In the genomic region with DNA sequence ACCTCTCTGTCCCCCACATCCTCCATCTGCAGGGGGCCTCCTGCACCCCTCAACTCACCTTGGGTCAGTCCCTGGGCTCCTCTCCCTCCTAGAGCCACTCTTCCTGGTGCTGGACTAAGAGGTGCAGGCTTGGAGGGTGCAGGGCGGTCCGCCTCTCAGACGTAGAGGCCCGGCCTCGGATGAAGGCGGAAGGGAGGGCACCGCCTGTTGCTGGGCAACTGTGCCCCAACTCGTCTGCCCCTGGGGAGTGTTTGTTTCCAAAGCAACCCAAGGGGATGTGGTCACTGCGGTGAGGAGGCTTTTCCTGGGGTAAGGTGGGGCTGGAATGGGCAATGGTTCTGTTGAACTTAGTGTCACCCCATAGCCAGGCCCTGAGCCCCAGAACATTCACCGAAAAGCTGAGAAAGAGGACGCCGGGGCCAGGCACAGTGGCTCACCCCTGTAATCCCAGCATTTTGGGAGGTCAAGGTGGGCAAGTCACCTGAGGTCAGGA, we compare ENCODE assay signal across 8 cellular contexts. TPM values are rescaled to one million over a fixed set of nuclear protein-coding genes. Genes with fewer than 3 reads are reported as not detected.
DNase-seq lines count a peak whose midpoint lies in the region; ATAC-seq and TF ChIP-seq lines count a peak whose summit lies in the region.

TSS of gene C16orf54 (minus strand) at position 138 of the 493 bp plus-strand sequence. CDS start 1,039 bp downstream, outside the sequence.

- no peaks in the 10 kb centered on the region for H3F3A ChIP-seq in OCI-LY1 (ENCODE audit: insufficient read depth, low read length)

- WGBS in endodermal cell (ENCODE audit: insufficient coverage in 1 of 2, insufficient read length in 1 of 2), 2 experiments = 88 to 90% methylated on average over 7 to 12 of the region's 12 CpGs

- H2AFZ ChIP-seq in OCI-LY1 (ENCODE audit: low read length) = no peak within 1 kb of the TSS

- peaks cover 2% of the 10 kb centered on the region for H3K4me1 Mint-ChIP-seq in endodermal cell

- H3K4me1 ChIP-seq in OCI-LY1 (ENCODE audit: insufficient read depth, low read length, severe bottlenecking) (peaks cover 9% of the 10 kb centered on the region), left lung (peaks cover 0 to 61% of the 10 kb centered on the region in 2 donors), endodermal cell (ENCODE audit: control insufficient read depth, insufficient read depth, low read length) (no peaks in the 10 kb centered on the region)

- peak; percentile 89 for ATAC-seq in left lung

- no peak for TF ChIP-seq CTCF in GM06990 (IDR thresholded peaks at IDR 0.05; ENCODE audit: insufficient read depth, low read length, poor library complexity, severe bottlenecking)
- no peak for TF ChIP-seq CTCF in OCI-LY1 (IDR thresholded peaks at IDR 0.05; ENCODE audit: low read length)
- TF ChIP-seq CTCF in left lung (IDR thresholded peaks at IDR 0.05) = no peak
- TF ChIP-seq CTCF in endodermal cell (conservative IDR thresholded peaks at IDR 0.05) = no peak

- no peak within 1 kb of the TSS for H3K4me3 Mint-ChIP-seq in endodermal cell

- no peaks in the 10 kb centered on the region for H3K9me3 ChIP-seq in OCI-LY1 (ENCODE audit: low read length)
- H3K9me3 ChIP-seq in left lung = no peaks in the 10 kb centered on the region
- H3K9me3 ChIP-seq in endodermal cell (ENCODE audit: control insufficient read depth, low read length) = no peaks in the 10 kb centered on the region

- no peaks in the 10 kb centered on the region for H3K9me2 ChIP-seq in OCI-LY1 (ENCODE audit: low read depth, low read length)

- no peak within 1 kb of the TSS for H3K27ac Mint-ChIP-seq in endodermal cell

- peak within 1 kb of the TSS; percentile 67 for H3K4me3 ChIP-seq in GM06990 (replicated peaks; ENCODE audit: low read depth, low read length)
- peak within 1 kb of the TSS; percentile 36 for H3K4me3 ChIP-seq in OCI-LY1 (ENCODE audit: low read depth, low read length, poor library complexity, severe bottlenecking)
- H3K4me3 ChIP-seq in left lung = peak within 1 kb of the TSS; percentile 17 to 56
- H3K4me3 ChIP-seq in endodermal cell (ENCODE audit: low read length) = no peak within 1 kb of the TSS

- peaks cover 16% of the 10 kb centered on the region for H3K9me3 Mint-ChIP-seq in endodermal cell

- no peaks in the 10 kb centered on the region for H3K79me2 ChIP-seq in OCI-LY1 (ENCODE audit: insufficient read depth, low read length)

- DNase-seq in GM06990 (ENCODE audit: extremely low read depth, insufficient read length) = peak; percentile 85
- DNase-seq in H4 (ENCODE audit: low spot score) = peak; percentile 82
- peak; percentile 89 for DNase-seq in activated T-cell treated with anti-CD3 and anti-CD28 coated beads, Interleukin-2, amount 50 U/mL, for 48 hours
- DNase-seq in left lung = peak; percentile 89 to 96
- peak; percentile 66 to 86 for DNase-seq in stimulated activated CD8-positive, alpha-beta memory T cell treated with anti-CD3 and anti-CD28 coated beads, Interleukin-4, amount 100 ng/mL, for 4 hours (ENCODE audit: low read depth in 2 of 2, low spot score in 1 of 2)
- DNase-seq in endodermal cell = no peak
- no peak for DNase-seq in glomerular visceral epithelial cell (ENCODE audit: extremely low spot score)

- H3K27me3 ChIP-seq in GM06990 (replicated peaks; ENCODE audit: control insufficient read depth, insufficient read depth, low read length) = no peaks in the 10 kb centered on the region
- H3K27me3 ChIP-seq in OCI-LY1 (ENCODE audit: insufficient read depth, low read length) = no peaks in the 10 kb centered on the region; the same call in 1 of the 2 replicates
- no peaks in the 10 kb centered on the region for H3K27me3 ChIP-seq in left lung
- no peaks in the 10 kb centered on the region for H3K27me3 ChIP-seq in endodermal cell (ENCODE audit: control insufficient read depth, insufficient read depth, low read length, poor library complexity, severe bottlenecking)

- no peaks in the 10 kb centered on the region for H3K27me3 Mint-ChIP-seq in endodermal cell (ENCODE audit: insufficient read depth)

- H3K36me3 Mint-ChIP-seq in endodermal cell (ENCODE audit: low read depth) = peaks cover 11% of the 10 kb centered on the region

- no peak within 1 kb of the TSS for H3K27ac ChIP-seq in OCI-LY1 (ENCODE audit: low read depth, low read length, poor library complexity, severe bottlenecking)
- H3K27ac ChIP-seq in left lung = peak within 1 kb of the TSS in 1 of 2 donors; percentile 94
- H3K27ac ChIP-seq in endodermal cell (ENCODE audit: low read depth, low read length) = no peak within 1 kb of the TSS

- H3K36me3 ChIP-seq in GM06990 (ENCODE audit: control insufficient read depth, insufficient read depth, low read length) (peaks cover 2% of the 10 kb centered on the region), OCI-LY1 (ENCODE audit: insufficient read depth, low read length) (no peaks in the 10 kb centered on the region; the same call in 1 of the 2 replicates), left lung (no peaks in the 10 kb centered on the region), endodermal cell (ENCODE audit: control insufficient read depth, insufficient read depth, low read length) (no peaks in the 10 kb centered on the region)

- no peaks in the 10 kb centered on the region for H4K20me1 ChIP-seq in OCI-LY1 (ENCODE audit: insufficient read depth, low read length)

- H3K9ac ChIP-seq in OCI-LY1 (ENCODE audit: low read length) (peak within 1 kb of the TSS; percentile 13; the same call in 1 of the 2 replicates), endodermal cell (ENCODE audit: extremely low read depth, low read length, poor library complexity, severe bottlenecking) (no peak within 1 kb of the TSS)

- intact Hi-C loops in left lung (cut with DNase I) = no loop called here

- H3K4me2 ChIP-seq in OCI-LY1 (ENCODE audit: low read length) = peak within 1 kb of the TSS; percentile 43

RNA-seq across cellular contexts. Expression of gene C16orf54, which starts in this region (rescaled TPM):
- 3.5 and 4.6 TPM in 2 replicates for total RNA-seq in H4 (2014; rRNA removed; shearing (Covaris generic))
- 10 to 100 TPM in 1 of 2 donors, 1 to 10 TPM in 1; 3.3 to 13.6 TPM for total RNA-seq in left lung
- not detected for total RNA-seq in endodermal cell
- polyA plus RNA-seq in endodermal cell (2013, experiment 1 of 2) = not detected
- not detected for polyA plus RNA-seq in endodermal cell (2013, experiment 2 of 2)

Comparison
In these comparisons a context has a peak if more than half of its experiments do, and no peak if none do; other contexts are left out.
1. DNase-seq: peak in GM06990 (single experiment), H4 (single experiment), activated T-cell treated with anti-CD3 and anti-CD28 coated beads, Interleukin-2, amount 50 U/mL, for 48 hours (2 of 2), left lung (2 of 2) and stimulated activated CD8-positive, alpha-beta memory T cell treated with anti-CD3 and anti-CD28 coated beads, Interleukin-4, amount 100 ng/mL, for 4 hours (2 of 2); none in endodermal cell (single experiment) and glomerular visceral epithelial cell (single experiment).